ENCODE assay signal across 1 cellular context in the genomic region with DNA sequence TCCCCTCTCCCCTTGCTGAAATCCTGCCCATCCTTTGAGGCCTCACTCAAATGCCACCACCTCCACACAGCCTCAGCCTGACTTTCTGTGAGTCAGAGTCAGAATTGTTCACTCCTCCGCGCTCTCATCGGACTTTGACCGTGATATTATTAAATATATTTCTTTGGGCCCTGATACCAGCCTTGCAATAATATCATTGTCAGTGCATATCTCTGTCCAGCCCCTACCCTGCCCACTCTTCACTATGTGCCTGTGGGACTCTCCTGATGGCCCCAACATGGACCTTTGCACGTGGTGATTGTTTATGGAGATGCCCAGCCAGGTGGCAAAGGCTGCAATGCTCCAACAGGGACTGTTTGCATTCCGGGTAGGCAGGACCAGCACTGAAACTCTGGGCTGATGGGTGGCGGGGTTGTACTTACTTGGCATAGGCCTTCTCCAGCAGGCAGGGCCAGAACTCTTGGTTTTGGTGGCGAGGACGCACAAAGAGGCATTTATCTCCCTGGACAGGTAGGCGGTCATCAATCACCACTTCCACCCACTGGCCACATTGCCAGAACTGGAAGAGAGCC.
A peak's percentile ranks its signal among the peaks of the same experiment; 100 is the strongest.
TF ChIP-seq lines count a peak whose summit lies in the region.

No MANE protein-coding gene starts in this region.

TF ChIP-seq in HepG2, 621 proteins besides CTCF, POLR2A, EP300 and RAD21:
- TF ChIP-seq, protein P1, sequence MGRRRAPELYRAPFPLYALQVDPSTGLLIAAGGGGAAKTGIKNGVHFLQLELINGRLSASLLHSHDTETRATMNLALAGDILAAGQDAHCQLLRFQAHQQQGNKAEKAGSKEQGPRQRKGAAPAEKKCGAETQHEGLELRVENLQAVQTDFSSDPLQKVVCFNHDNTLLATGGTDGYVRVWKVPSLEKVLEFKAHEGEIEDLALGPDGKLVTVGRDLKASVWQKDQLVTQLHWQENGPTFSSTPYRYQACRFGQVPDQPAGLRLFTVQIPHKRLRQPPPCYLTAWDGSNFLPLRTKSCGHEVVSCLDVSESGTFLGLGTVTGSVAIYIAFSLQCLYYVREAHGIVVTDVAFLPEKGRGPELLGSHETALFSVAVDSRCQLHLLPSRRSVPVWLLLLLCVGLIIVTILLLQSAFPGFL (CRISPR knock-in tag; IDR thresholded peaks at IDR 0.05) = no peak
- TF ChIP-seq CHD4 (IDR thresholded peaks at IDR 0.05; ENCODE audit: borderline replicate concordance, low read length) = no peak
- TF ChIP-seq ZFP82 (CRISPR knock-in tag; IDR thresholded peaks at IDR 0.05; ENCODE audit: borderline replicate concordance) = no peak
- TF ChIP-seq AHR (CRISPR knock-in tag; IDR thresholded peaks at IDR 0.05) = no peak
- TF ChIP-seq SMAD3 (CRISPR knock-in tag; IDR thresholded peaks at IDR 0.05) = no peak
- no peak for TF ChIP-seq HES4 (CRISPR knock-in tag; IDR thresholded peaks at IDR 0.05; ENCODE audit: borderline replicate concordance)
- TF ChIP-seq, protein P2, sequence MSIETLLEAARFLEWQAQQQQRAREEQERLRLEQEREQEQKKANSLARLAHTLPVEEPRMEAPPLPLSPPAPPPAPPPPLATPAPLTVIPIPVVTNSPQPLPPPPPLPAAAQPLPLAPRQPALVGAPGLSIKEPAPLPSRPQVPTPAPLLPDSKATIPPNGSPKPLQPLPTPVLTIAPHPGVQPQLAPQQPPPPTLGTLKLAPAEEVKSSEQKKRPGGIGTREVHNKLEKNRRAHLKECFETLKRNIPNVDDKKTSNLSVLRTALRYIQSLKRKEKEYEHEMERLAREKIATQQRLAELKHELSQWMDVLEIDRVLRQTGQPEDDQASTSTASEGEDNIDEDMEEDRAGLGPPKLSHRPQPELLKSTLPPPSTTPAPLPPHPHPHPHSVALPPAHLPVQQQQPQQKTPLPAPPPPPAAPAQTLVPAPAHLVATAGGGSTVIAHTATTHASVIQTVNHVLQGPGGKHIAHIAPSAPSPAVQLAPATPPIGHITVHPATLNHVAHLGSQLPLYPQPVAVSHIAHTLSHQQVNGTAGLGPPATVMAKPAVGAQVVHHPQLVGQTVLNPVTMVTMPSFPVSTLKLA (IDR thresholded peaks at IDR 0.05) = peak; percentile 64; the same call in 1 of the 2 replicates
- TF ChIP-seq ZNF33A (CRISPR knock-in tag; IDR thresholded peaks at IDR 0.05; ENCODE audit: borderline replicate concordance) = no peak
- TF ChIP-seq, protein P3, sequence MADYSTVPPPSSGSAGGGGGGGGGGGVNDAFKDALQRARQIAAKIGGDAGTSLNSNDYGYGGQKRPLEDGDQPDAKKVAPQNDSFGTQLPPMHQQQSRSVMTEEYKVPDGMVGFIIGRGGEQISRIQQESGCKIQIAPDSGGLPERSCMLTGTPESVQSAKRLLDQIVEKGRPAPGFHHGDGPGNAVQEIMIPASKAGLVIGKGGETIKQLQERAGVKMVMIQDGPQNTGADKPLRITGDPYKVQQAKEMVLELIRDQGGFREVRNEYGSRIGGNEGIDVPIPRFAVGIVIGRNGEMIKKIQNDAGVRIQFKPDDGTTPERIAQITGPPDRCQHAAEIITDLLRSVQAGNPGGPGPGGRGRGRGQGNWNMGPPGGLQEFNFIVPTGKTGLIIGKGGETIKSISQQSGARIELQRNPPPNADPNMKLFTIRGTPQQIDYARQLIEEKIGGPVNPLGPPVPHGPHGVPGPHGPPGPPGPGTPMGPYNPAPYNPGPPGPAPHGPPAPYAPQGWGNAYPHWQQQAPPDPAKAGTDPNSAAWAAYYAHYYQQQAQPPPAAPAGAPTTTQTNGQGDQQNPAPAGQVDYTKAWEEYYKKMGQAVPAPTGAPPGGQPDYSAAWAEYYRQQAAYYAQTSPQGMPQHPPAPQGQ (CRISPR knock-in tag; IDR thresholded peaks at IDR 0.05; ENCODE audit: borderline replicate concordance) = no peak
